In the genomic region with DNA sequence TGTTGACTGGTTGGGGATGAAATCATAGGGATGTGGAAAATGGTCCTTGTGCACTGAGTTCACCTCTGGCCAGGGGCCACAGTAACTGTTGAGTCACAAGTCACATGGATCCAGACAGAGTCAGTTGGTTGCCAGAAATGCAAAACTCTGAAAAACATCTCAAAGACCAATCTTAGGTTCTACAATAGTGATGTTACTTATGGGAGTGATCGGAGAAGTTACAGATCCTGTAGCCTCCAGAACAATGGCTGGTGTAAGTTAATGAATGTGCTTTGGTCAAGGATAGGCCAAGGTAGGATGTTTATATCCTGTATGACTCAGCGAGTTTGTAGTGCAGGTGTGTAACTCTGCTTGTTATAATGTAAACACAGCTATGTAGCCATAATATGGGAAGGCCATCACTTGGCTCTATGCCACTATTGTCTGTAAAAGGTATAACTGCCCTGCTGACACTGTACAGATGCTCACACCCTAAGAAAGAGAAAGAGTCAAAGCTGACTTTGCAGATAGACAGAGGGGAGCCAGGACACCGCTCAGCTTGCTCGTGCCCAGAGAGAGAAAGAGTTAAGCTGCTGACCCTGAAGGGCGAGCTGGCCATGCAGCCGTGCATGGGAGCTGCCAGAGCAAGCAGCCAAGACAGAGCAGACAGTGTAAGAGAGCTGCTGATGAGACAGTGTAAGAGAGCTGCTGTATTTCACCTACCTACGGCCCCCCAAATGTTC, we compare ENCODE assay signal across 13 cellular contexts. TPM values are rescaled to one million over a fixed set of nuclear protein-coding genes. Genes with fewer than 3 reads are reported as not detected.
A peak's percentile ranks its signal among the peaks of the same experiment; 100 is the strongest.
DNase-seq lines count a peak whose midpoint lies in the region; ATAC-seq and TF ChIP-seq lines count a peak whose summit lies in the region.
"Had no signal": no experiment of that assay in that cellular context is flagged by ENCODE, and none has a peak within 500 bp of the region (broad histone marks: within the 10 kb centered on the region; RNA-seq: fewer than 3 reads in every experiment).

No MANE protein-coding gene starts in this region.

- H3F3A ChIP-seq in MM.1S (ENCODE audit: insufficient read depth, low read length), result peaks cover 11% of the 10 kb centered on the region

- dilution Hi-C loops in mammary epithelial cell (cut with HindIII; ENCODE audit: low sequenced_read_pairs), result no loop called here

- no TSS peak for BruUV-seq in mammary epithelial cell (replicated peaks; lab: Mats Ljungman, UMichigan)

- H3K9me2 ChIP-seq in MM.1S (replicated peaks; ENCODE audit: insufficient read depth, low read length), result no peaks in the 10 kb centered on the region

- H3K18ac ChIP-seq in mesenchymal stem cell (ENCODE audit: low read depth in 1 of 2, low read length in 2 of 2), result no peak overlapping the region

- WGBS in mammary epithelial cell (ENCODE audit: low coverage, missing lambda C conversion rate), result 80% methylated on average over 7 of the region's 7 CpGs
- WGBS in mesenchymal stem cell, result 87% methylated on average over 7 of the region's 7 CpGs

- CTCF ChIA-PET in mammary epithelial cell (lab: Charles Lee; ENCODE audit: low non-redundant PET), result interaction anchor here (0.5 kb wide), 1 partner anchor 278 kb away, joined by 3 read pairs; no protein-coding TSS in a partner anchor

- in situ Hi-C loops in mammary epithelial cell (cut with MboI; ENCODE audit: low sequenced_read_pairs in 2 of 2), result loop anchor here (10.0 kb wide), 2 partner anchors 244 to 444 kb away; no protein-coding TSS in a partner anchor

- H3K9ac ChIP-seq in MM.1S (ENCODE audit: low read length), result no peak overlapping the region
- H3K9ac ChIP-seq in mammary epithelial cell (ENCODE audit: insufficient read depth, low read length), result no peak overlapping the region
- H3K9ac ChIP-seq in mesenchymal stem cell (ENCODE audit: low read length), result peak overlapping the region; percentile 80

- H3K27me3 ChIP-seq in MM.1S (replicated peaks; ENCODE audit: insufficient read depth, low read length) (no peaks in the 10 kb centered on the region), mammary epithelial cell (ENCODE audit: insufficient read depth, low read length) (no peaks in the 10 kb centered on the region), mesenchymal stem cell (ENCODE audit: control insufficient read depth in 1 of 2, insufficient read depth in 1 of 2, low read length in 2 of 2) (no peaks in the 10 kb centered on the region)
- H3K27me3 ChIP-seq: neutrophil, tibial artery had no signal

- H2BK5ac ChIP-seq in mesenchymal stem cell (ENCODE audit: low read depth, low read length, poor library complexity, severe bottlenecking), result no peak overlapping the region

- no peak overlapping the region for H3K4ac ChIP-seq in mesenchymal stem cell (ENCODE audit: low read depth in 1 of 2, low read length in 2 of 2)

- TF ChIP-seq CTCF in MM.1S (IDR thresholded peaks at IDR 0.05; ENCODE audit: low read length) (no peak), mammary epithelial cell (conservative IDR thresholded peaks at IDR 0.05 in 1 of 2, IDR thresholded peaks at IDR 0.05 in 1 of 2; ENCODE audit: extremely low read depth in 1 of 2, insufficient read depth in 1 of 2, low read depth in 1 of 2, low read length in 2 of 2) (no peak)

- DNase-seq in DMS53 treated with DMSO at 0.1 percent for 48 hours (lab: John Stamatoyannopoulos, UW; ENCODE audit: unreplicated experiment), result peak; percentile 85
- DNase-seq in MM.1S, result peak; percentile 67
- DNase-seq in mammary epithelial cell, result peak; percentile 68
- DNase-seq in mesenchymal stem cell, result peak; percentile 67
- DNase-seq in NCI-H128 (lab: John Stamatoyannopoulos, UW; ENCODE audit: unreplicated experiment), result no peak
- DNase-seq in activated naive CD4-positive, alpha-beta T cell (lab: John Stamatoyannopoulos, UW), result no peak
- DNase-seq: activated T-cell treated with anti-CD3 and anti-CD28 coated beads for 4 hours; stimulated activated CD4-positive, alpha-beta T cell treated with anti-CD3 and anti-CD28 coated beads, Interleukin-4, amount 100 ng/mL, for 1 hour had no signal

- H3K9me3 ChIP-seq in MM.1S (replicated peaks; ENCODE audit: insufficient read depth, low read length) (no peaks in the 10 kb centered on the region), mammary epithelial cell (replicated peaks; ENCODE audit: insufficient read depth, low read length) (no peaks in the 10 kb centered on the region), mesenchymal stem cell (ENCODE audit: control insufficient read depth, low read length) (no peaks in the 10 kb centered on the region)
- H3K9me3 ChIP-seq: neutrophil, tibial artery had no signal

- no peak overlapping the region for H3K23ac ChIP-seq in mesenchymal stem cell (ENCODE audit: low read length in 2 of 2)

- no peaks in the 10 kb centered on the region for H3K79me1 ChIP-seq in mesenchymal stem cell (replicated peaks; ENCODE audit: low read length, poor library complexity, severe bottlenecking)

- H3K27ac ChIP-seq in MM.1S (ENCODE audit: low read length), result peak overlapping the region; percentile 36; the same call in 1 of the 2 replicates
- peak overlapping the region; percentile 23 for H3K27ac ChIP-seq in mammary epithelial cell (ENCODE audit: insufficient read depth, low read depth, low read length)
- H3K27ac ChIP-seq in mesenchymal stem cell (ENCODE audit: low read length, poor library complexity, severe bottlenecking), result no peak overlapping the region
- H3K27ac ChIP-seq: neutrophil, tibial artery had no signal

- H3K4me2 ChIP-seq in MM.1S (ENCODE audit: low read depth, low read length) (no peak overlapping the region), mammary epithelial cell (ENCODE audit: insufficient read depth, low read depth, low read length) (no peak overlapping the region), mesenchymal stem cell (ENCODE audit: low read length, poor library complexity, severe bottlenecking) (no peak overlapping the region)

- no peaks in the 10 kb centered on the region for H4K20me1 ChIP-seq in MM.1S (ENCODE audit: insufficient read depth, low read length)
- H4K20me1 ChIP-seq in mammary epithelial cell (ENCODE audit: insufficient read depth, low read length), result no peaks in the 10 kb centered on the region

- H2BK12ac ChIP-seq in mesenchymal stem cell (ENCODE audit: low read length in 2 of 2), result no peak overlapping the region

- peak overlapping the region; percentile 75 for H2BK15ac ChIP-seq in mesenchymal stem cell (ENCODE audit: low read depth, poor library complexity, severe bottlenecking)

- no peak overlapping the region for H4K8ac ChIP-seq in mesenchymal stem cell (ENCODE audit: low read length)

- H3K14ac ChIP-seq in mesenchymal stem cell (ENCODE audit: low read length in 2 of 2), result no peak overlapping the region

- H3K79me2 ChIP-seq in MM.1S (ENCODE audit: low read length) (no peaks in the 10 kb centered on the region), mammary epithelial cell (ENCODE audit: insufficient read depth, low read length) (no peaks in the 10 kb centered on the region)

- H2AFZ ChIP-seq in MM.1S (ENCODE audit: low read length), result no peak overlapping the region
- H2AFZ ChIP-seq in mammary epithelial cell (ENCODE audit: low read depth, low read length), result no peak overlapping the region
- H2AFZ ChIP-seq in mesenchymal stem cell (ENCODE audit: low read depth, low read length), result no peak overlapping the region

- ATAC-seq in HG03442 (IDR thresholded peaks at IDR 0.05; ENCODE audit: unreplicated experiment) (no peak), GM21723 (IDR thresholded peaks at IDR 0.05; ENCODE audit: unreplicated experiment) (no peak)

- H3K4me1 ChIP-seq in MM.1S (ENCODE audit: low read length), result peaks cover 16% of the 10 kb centered on the region
- H3K4me1 ChIP-seq in mammary epithelial cell (ENCODE audit: insufficient read depth, low read length), result peaks cover 20% of the 10 kb centered on the region
- H3K4me1 ChIP-seq in mesenchymal stem cell (ENCODE audit: control insufficient read depth, insufficient read depth, low read depth, low read length), result no peaks in the 10 kb centered on the region

- H4K91ac ChIP-seq in mesenchymal stem cell (ENCODE audit: low read length), result no peak overlapping the region

- H3K4me3 ChIP-seq in MM.1S (ENCODE audit: low read length) (no peak overlapping the region), mammary epithelial cell (replicated peaks in 1 of 3; ENCODE audit: insufficient read depth in 1 of 3, low read depth in 2 of 3, low read length in 3 of 3) (no peak overlapping the region), mesenchymal stem cell (ENCODE audit: insufficient read depth in 1 of 2, low read depth in 1 of 2, low read length in 2 of 2) (peak overlapping the region in 1 of 2 experiments; percentile 58)
- H3K4me3 ChIP-seq: tibial artery had no signal

- no peak overlapping the region for H2BK120ac ChIP-seq in mesenchymal stem cell (ENCODE audit: low read depth, low read length)

- H3K36me3 ChIP-seq in MM.1S (replicated peaks; ENCODE audit: insufficient read depth, low read length) (no peaks in the 10 kb centered on the region), mammary epithelial cell (ENCODE audit: insufficient read depth, low read length) (no peaks in the 10 kb centered on the region), mesenchymal stem cell (ENCODE audit: control insufficient read depth in 1 of 2, insufficient read depth in 2 of 2, low read depth in 1 of 2, low read length in 2 of 2) (no peaks in the 10 kb centered on the region)
- H3K36me3 ChIP-seq: neutrophil, tibial artery had no signal

- intact Hi-C loops in mammary epithelial cell (cut with micrococcal nuclease), result loop anchor here (5.0 kb wide), 2 partner anchors 161 to 246 kb away; no protein-coding TSS in a partner anchor

- H2AK5ac ChIP-seq in mesenchymal stem cell (ENCODE audit: low read length, severe bottlenecking), result no peak overlapping the region

RNA-seq across cellular contexts. Expression of gene C9orf152, which starts 27.1 kb away (rescaled TPM):
- total RNA-seq in mammary epithelial cell, result not detected
- polyA plus RNA-seq in mammary epithelial cell, result not detected
- polyA minus RNA-seq in mammary epithelial cell, result not detected
- not detected for polyA plus RNA-seq in mesenchymal stem cell (2013, experiment 1 of 2)
- not detected for polyA plus RNA-seq in mesenchymal stem cell (2013, experiment 2 of 2)
- total RNA-seq: NCI-H460 had no signal

Comparison
In these comparisons a context has a peak if more than half of its experiments do, and no peak if none do; other contexts are left out.
1. DNase-seq: peak in DMS53 treated with DMSO at 0.1 percent for 48 hours (single experiment), MM.1S (single experiment), mammary epithelial cell (single experiment) and mesenchymal stem cell (single experiment); none in NCI-H128 (single experiment) and activated naive CD4-positive, alpha-beta T cell (0 of 4).